In genomic region chr10:70169011-70169410, GRCh38 we compare ENCODE assay signal across 8 cellular contexts. TPM values are rescaled to one million over a fixed set of nuclear protein-coding genes. Genes with fewer than 3 reads are reported as not detected.
DNase-seq lines count a peak whose midpoint lies in the region; ATAC-seq and TF ChIP-seq lines count a peak whose summit lies in the region.

No MANE protein-coding gene starts in this region.

- peaks cover 54 to 61% (median 59%) of the 10 kb centered on the region in 11 experiments for H4K20me1 ChIP-seq in BLaER1 treated with 17β-estradiol and CSF1 and Interleukin-3, amounts not matched to agents 10 nM and 100 nM

- peak overlapping the region; percentile 88 for H3K4me3 Mint-ChIP-seq in dendritic cell treated with granulocyte-macrophage colony-stimulating factor and Interleukin-4, amounts not matched to agents 40 ng/mL and 50 ng/mL, for 4 days
- peak overlapping the region; percentile 99 for H3K4me3 Mint-ChIP-seq in natural killer cell

- no peak for TF ChIP-seq CTCF in natural killer cell (IDR thresholded peaks at IDR 0.05)

- H3K9ac ChIP-seq in BLaER1 treated with 17β-estradiol and CSF1 and Interleukin-3, amounts not matched to agents 10 nM and 100 nM, result peak overlapping the region; percentile 85 to 96 (median 93)

- peak; percentile 10 to 23 (median 16) for ATAC-seq in natural killer cell
- ATAC-seq in GM18868 (IDR thresholded peaks at IDR 0.05; ENCODE audit: unreplicated experiment), result no peak

- H3K4me1 ChIP-seq in BLaER1 treated with 17β-estradiol and CSF1 and Interleukin-3, amounts not matched to agents 10 nM and 100 nM, result peaks cover 61 to 69% (median 64%) of the 10 kb centered on the region in 10 experiments

- H3K4me1 Mint-ChIP-seq in dendritic cell treated with granulocyte-macrophage colony-stimulating factor and Interleukin-4, amounts not matched to agents 40 ng/mL and 50 ng/mL, for 4 days (ENCODE audit: low read depth), result peaks cover 43% of the 10 kb centered on the region
- H3K4me1 Mint-ChIP-seq in natural killer cell, result peaks cover 52 to 53% of the 10 kb centered on the region in 2 donors

- peak overlapping the region; percentile 75 to 98 (median 94) for H3K4me3 ChIP-seq in BLaER1 treated with 17β-estradiol and CSF1 and Interleukin-3, amounts not matched to agents 10 nM and 100 nM

- peak overlapping the region in 7 of 11 experiments; percentile 88 to 93 (median 91); a peak in 9 of 22 replicates for H3K27ac ChIP-seq in BLaER1 treated with 17β-estradiol and CSF1 and Interleukin-3, amounts not matched to agents 10 nM and 100 nM

- DNase-seq in MV-4-11 (lab: John Stamatoyannopoulos, UW) (peak; percentile 55), natural killer cell (no peak), EL (no peak), NCI-H2029 (lab: John Stamatoyannopoulos, UW) (no peak), NCI-H146 treated with DMSO at 0.1 percent for 48 hours (lab: John Stamatoyannopoulos, UW; ENCODE audit: unreplicated experiment) (no peak)

- H3K9me3 ChIP-seq in BLaER1 treated with 17β-estradiol and CSF1 and Interleukin-3, amounts not matched to agents 10 nM and 100 nM (replicated peaks in 1 of 11), result no peaks in the 10 kb centered on the region

- H3K27me3 Mint-ChIP-seq in dendritic cell treated with granulocyte-macrophage colony-stimulating factor and Interleukin-4, amounts not matched to agents 40 ng/mL and 50 ng/mL, for 4 days, result no peaks in the 10 kb centered on the region
- H3K27me3 Mint-ChIP-seq in natural killer cell (ENCODE audit: low read depth in 2 of 2), result no peaks in the 10 kb centered on the region

- H3K36me3 Mint-ChIP-seq in dendritic cell treated with granulocyte-macrophage colony-stimulating factor and Interleukin-4, amounts not matched to agents 40 ng/mL and 50 ng/mL, for 4 days (ENCODE audit: low read depth), result peaks cover 29% of the 10 kb centered on the region
- no peaks in the 10 kb centered on the region for H3K36me3 Mint-ChIP-seq in natural killer cell

- peak overlapping the region; percentile 86 to 99 (median 94) for H3K4me2 ChIP-seq in BLaER1 treated with 17β-estradiol and CSF1 and Interleukin-3, amounts not matched to agents 10 nM and 100 nM

- peak overlapping the region; percentile 97 for H3K27ac Mint-ChIP-seq in dendritic cell treated with granulocyte-macrophage colony-stimulating factor and Interleukin-4, amounts not matched to agents 40 ng/mL and 50 ng/mL, for 4 days
- peak overlapping the region; percentile 97 to 98 for H3K27ac Mint-ChIP-seq in natural killer cell

- H3K36me3 ChIP-seq in BLaER1 treated with 17β-estradiol and CSF1 and Interleukin-3, amounts not matched to agents 10 nM and 100 nM, result peaks cover 19 to 36% (median 31%) of the 10 kb centered on the region in 11 experiments; a peak in 20 of 22 replicates

- H3K9me3 Mint-ChIP-seq in dendritic cell treated with granulocyte-macrophage colony-stimulating factor and Interleukin-4, amounts not matched to agents 40 ng/mL and 50 ng/mL, for 4 days, result no peaks in the 10 kb centered on the region
- no peaks in the 10 kb centered on the region for H3K9me3 Mint-ChIP-seq in natural killer cell

- no peaks in the 10 kb centered on the region for H3K27me3 ChIP-seq in BLaER1 treated with 17β-estradiol and CSF1 and Interleukin-3, amounts not matched to agents 10 nM and 100 nM

- intact Hi-C loops in dendritic cell treated with granulocyte-macrophage colony-stimulating factor and Interleukin-4, amounts not matched to agents 40 ng/mL and 50 ng/mL, for 4 days (cut with micrococcal nuclease), result no loop called here
- intact Hi-C loops in natural killer cell (cut with micrococcal nuclease), result loop anchor here (10.0 kb wide), 1 partner anchor 446 kb away; no protein-coding TSS in a partner anchor

RNA-seq across cellular contexts. Expression of gene SAR1A, which starts 1.3 kb away (rescaled TPM):
- 100 to 1,000 TPM; 200 to 212 (median 206) TPM for total RNA-seq in natural killer cell

RNA-seq across cellular contexts. Expression of gene TYSND1, which starts 22.5 kb away (rescaled TPM):
- 10 to 100 TPM; 12.0 to 17.9 (median 12.4) TPM for total RNA-seq in natural killer cell

RNA-seq across cellular contexts. Expression of gene AIFM2, which starts 36.4 kb away (rescaled TPM):
- total RNA-seq in natural killer cell, result 1 to 10 TPM; 3.7 to 4.2 (median 3.9) TPM
